In the genomic region with DNA sequence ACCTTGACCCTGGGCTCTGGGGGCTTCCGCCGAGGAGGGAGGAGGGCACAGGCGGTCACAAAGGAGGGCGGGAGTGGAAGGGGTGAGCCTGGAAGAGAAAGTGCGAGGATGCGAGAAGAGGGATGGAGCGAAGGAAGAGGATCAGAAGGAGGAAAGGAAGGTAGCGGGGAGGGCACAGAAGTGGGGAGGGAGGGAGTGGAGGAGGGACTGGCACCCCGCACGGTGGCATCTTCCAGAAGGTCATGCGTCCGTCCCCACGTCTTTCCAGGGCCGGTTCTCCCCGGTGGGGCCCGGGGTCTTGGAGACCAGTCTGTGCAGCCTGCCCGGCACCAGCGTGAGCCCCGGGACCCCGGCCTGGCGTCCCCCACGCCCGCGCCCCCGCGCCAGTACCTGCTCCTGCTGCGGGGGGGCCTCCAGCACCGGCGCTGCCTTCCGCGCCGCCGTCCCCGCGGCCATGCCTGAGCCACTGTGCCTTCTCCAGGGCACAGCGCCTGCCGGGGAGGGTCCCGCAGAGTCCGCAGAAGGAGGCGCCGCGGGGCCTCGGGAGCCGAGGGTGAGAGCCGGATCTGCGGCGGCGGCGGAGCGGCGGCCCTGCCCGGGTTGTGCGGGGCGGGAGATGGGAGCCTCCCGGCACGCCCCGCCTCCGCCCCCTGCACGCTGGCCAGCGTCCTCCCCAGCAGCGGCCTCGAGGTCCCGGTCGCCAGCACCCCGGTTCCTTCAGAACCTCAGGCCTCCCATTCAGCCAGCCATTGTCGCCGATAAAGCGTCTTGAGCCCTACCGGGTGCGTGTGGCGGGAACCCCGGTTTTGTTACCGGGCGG, we compare ENCODE assay signal across 8 cellular contexts. TPM values are rescaled to one million over a fixed set of nuclear protein-coding genes. Genes with fewer than 3 reads are reported as not detected.
DNase-seq lines count a peak whose midpoint lies in the region; ATAC-seq and TF ChIP-seq lines count a peak whose summit lies in the region.

TSS of gene RNF175 (minus strand) at position 618 of the 820 bp plus-strand sequence. CDS start at position 456, 162 bp downstream.

- intact Hi-C loops in Right ventricle myocardium inferior (cut with DNase I), result no loop called here
- intact Hi-C loops in cardiac septum (cut with DNase I), result loop anchor here (10.0 kb wide), 1 partner anchor 325 kb away; no protein-coding TSS in a partner anchor
- intact Hi-C loops in breast epithelium (cut with DNase I; ENCODE audit: low total_unique reads), result loop anchor here (10.0 kb wide), 1 partner anchor 415 kb away; the partner anchor contains the start of gene MND1
- intact Hi-C loops in left colon (cut with DNase I, micrococcal nuclease), result no loop called here

- H3K9me3 Mint-ChIP-seq in stimulated activated naive CD8-positive, alpha-beta T cell treated with anti-CD3 and anti-CD28 coated beads, Interleukin-15, Interleukin-2, amounts not matched to agents 100 ng/mL and 50 ng/mL, for 24 hours, result peaks cover 4% of the 10 kb centered on the region

- peaks cover 3% of the 10 kb centered on the region for H3K36me3 Mint-ChIP-seq in stimulated activated naive CD8-positive, alpha-beta T cell treated with anti-CD3 and anti-CD28 coated beads, Interleukin-15, Interleukin-2, amounts not matched to agents 100 ng/mL and 50 ng/mL, for 24 hours (ENCODE audit: low read depth)

- H3K27me3 Mint-ChIP-seq in stimulated activated naive CD8-positive, alpha-beta T cell treated with anti-CD3 and anti-CD28 coated beads, Interleukin-15, Interleukin-2, amounts not matched to agents 100 ng/mL and 50 ng/mL, for 24 hours, result peaks cover 51% of the 10 kb centered on the region

- no peak within 1 kb of the TSS for H3K27ac ChIP-seq in breast epithelium

- H3K4me1 ChIP-seq in breast epithelium, result no peaks in the 10 kb centered on the region

- no peak for TF ChIP-seq POLR2A in breast epithelium (IDR thresholded peaks at IDR 0.05)

- H3K9me3 ChIP-seq in breast epithelium, result no peaks in the 10 kb centered on the region

- H3K27ac Mint-ChIP-seq in stimulated activated naive CD8-positive, alpha-beta T cell treated with anti-CD3 and anti-CD28 coated beads, Interleukin-15, Interleukin-2, amounts not matched to agents 100 ng/mL and 50 ng/mL, for 24 hours, result peak within 1 kb of the TSS; percentile 17

- no peaks in the 10 kb centered on the region for H3K27me3 ChIP-seq in breast epithelium

- H3K4me3 ChIP-seq in breast epithelium, result peak within 1 kb of the TSS; percentile 48 to 87 (median 59)

- peaks cover 34% of the 10 kb centered on the region for H3K4me1 Mint-ChIP-seq in stimulated activated naive CD8-positive, alpha-beta T cell treated with anti-CD3 and anti-CD28 coated beads, Interleukin-15, Interleukin-2, amounts not matched to agents 100 ng/mL and 50 ng/mL, for 24 hours (ENCODE audit: low read depth)

- DNase-seq in Right ventricle myocardium inferior (ENCODE audit: missing footprints), result no peak
- DNase-seq in cardiac septum (ENCODE audit: low spot score), result no peak
- no peak for DNase-seq in breast epithelium (ENCODE audit: low spot score in 2 of 2)
- DNase-seq in left colon, result no peak
- DNase-seq in midbrain (lab: John Stamatoyannopoulos, UW), result no peak

- H3K36me3 ChIP-seq in breast epithelium, result no peaks in the 10 kb centered on the region

- peak within 1 kb of the TSS; percentile 63 for H3K4me3 Mint-ChIP-seq in stimulated activated naive CD8-positive, alpha-beta T cell treated with anti-CD3 and anti-CD28 coated beads, Interleukin-15, Interleukin-2, amounts not matched to agents 100 ng/mL and 50 ng/mL, for 24 hours

- ATAC-seq in Right ventricle myocardium inferior (peak; percentile 47), left colon (peak; percentile 34), HG03378 (IDR thresholded peaks at IDR 0.05; ENCODE audit: unreplicated experiment) (no peak), GM21717 (IDR thresholded peaks at IDR 0.05; ENCODE audit: unreplicated experiment) (no peak)

- TF ChIP-seq CTCF in breast epithelium (IDR thresholded peaks at IDR 0.05), result no peak

RNA-seq across cellular contexts. Expression of gene RNF175, which starts in this region (rescaled TPM):
- 0.30 TPM for total RNA-seq in Right ventricle myocardium inferior
- 1.00 TPM for total RNA-seq in cardiac septum
- 1 to 10 TPM in 2 of 3 donors, not detected in 1; 3.6 to 5.9 TPM for total RNA-seq in breast epithelium
- not detected for total RNA-seq in left colon

Comparison
In these comparisons a context has a peak if more than half of its experiments do, and no peak if none do; other contexts are left out.
1. intact Hi-C loops: an anchor here in cardiac septum (10.0 kb wide) and breast epithelium (10.0 kb wide); none called in Right ventricle myocardium inferior and left colon.
2. Peak in ATAC-seq in Right ventricle myocardium inferior; RNA of the gene not detected or under 1 TPM.
3. Peak in ATAC-seq in left colon; RNA of the gene not detected or under 1 TPM.